ENCODE assay signal across 1 cellular context in the genomic region with DNA sequence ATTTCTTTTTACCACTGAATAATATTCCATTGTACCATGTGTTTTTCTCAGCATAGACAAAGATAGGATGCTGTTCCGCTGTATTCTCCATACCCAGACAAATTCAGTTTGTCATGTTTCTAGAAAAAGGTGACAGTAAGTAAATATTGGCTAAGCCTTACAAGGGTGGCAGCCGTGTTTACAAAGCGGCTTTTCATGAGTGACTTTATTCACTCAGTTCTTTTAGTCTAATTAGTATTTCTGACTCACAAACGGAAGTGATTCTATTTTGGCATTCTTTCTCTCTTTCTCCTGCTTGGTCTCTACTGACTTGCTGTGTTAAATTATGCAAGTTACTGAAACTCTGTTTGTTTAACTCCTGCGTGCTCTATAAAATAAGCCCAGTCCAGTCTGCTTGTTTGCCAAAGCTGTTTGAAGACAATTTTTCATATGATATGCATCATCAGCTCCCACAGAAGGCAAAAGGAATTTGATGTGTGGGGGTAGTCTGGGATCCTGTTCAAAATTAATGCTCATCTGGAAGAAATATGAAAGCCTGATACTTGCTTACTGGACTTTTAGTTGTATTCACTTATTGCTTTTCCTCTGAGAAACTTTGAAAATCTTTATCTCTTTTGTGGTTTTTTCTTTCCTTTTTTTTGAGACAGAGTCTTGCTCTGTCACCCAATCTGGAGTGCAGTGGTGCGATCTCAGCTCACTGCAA.
TF ChIP-seq lines count a peak whose summit lies in the region.

No MANE protein-coding gene starts in this region.

TF ChIP-seq in HEK293, 187 proteins besides CTCF, POLR2A, EP300 and RAD21 (continued from another document and continues in another):
- TF ChIP-seq ZNF449 (tag by site-specific recombination; IDR thresholded peaks at IDR 0.05) (peak; percentile 34; the same call in 1 of the 2 replicates), SP7 (tag by site-specific recombination; IDR thresholded peaks at IDR 0.05) (0 out of 2 replicates have a peak, but pooled peaks have one; percentile 21), ZNF660 (tag by site-specific recombination; IDR thresholded peaks at IDR 0.05) (no peak), ZNF423 (tag by site-specific recombination; IDR thresholded peaks at IDR 0.05) (no peak), ZBTB48 (tag by site-specific recombination; IDR thresholded peaks at IDR 0.05) (no peak), ZNF596 (tag by site-specific recombination; IDR thresholded peaks at IDR 0.05) (no peak), SP2 (tag by site-specific recombination; IDR thresholded peaks at IDR 0.05) (no peak), ZNF121 (tag by site-specific recombination; IDR thresholded peaks at IDR 0.05) (no peak), ZFP69B (tag by site-specific recombination; IDR thresholded peaks at IDR 0.05) (0 out of 2 replicates have a peak, but pooled peaks have one; percentile 16), HOXD13 (CRISPR knock-in tag; IDR thresholded peaks at IDR 0.05; ENCODE audit: borderline replicate concordance) (no peak), ZNF133 (tag by site-specific recombination; IDR thresholded peaks at IDR 0.05) (no peak), ZNF664 (tag by site-specific recombination; IDR thresholded peaks at IDR 0.05) (no peak), ZNF335 (tag by site-specific recombination; conservative IDR thresholded peaks at IDR 0.05) (no peak; the same call in 1 of the 2 replicates), ZNF175 (tag by site-specific recombination; IDR thresholded peaks at IDR 0.05) (no peak), ZNF202 (tag by site-specific recombination; IDR thresholded peaks at IDR 0.05; ENCODE audit: borderline replicate concordance) (no peak), ZNF473 (tag by site-specific recombination; IDR thresholded peaks at IDR 0.05) (no peak), ZNF843 (tag by site-specific recombination; IDR thresholded peaks at IDR 0.05) (0 out of 2 replicates have a peak, but pooled peaks have one; percentile 21), ZNF791 (tag by site-specific recombination; IDR thresholded peaks at IDR 0.05) (no peak), ZBTB44 (tag by site-specific recombination; IDR thresholded peaks at IDR 0.05) (peak; percentile 63), KLF10 (tag by site-specific recombination; IDR thresholded peaks at IDR 0.05) (peak; percentile 30; the same call in 1 of the 2 replicates), KLF7 (tag by site-specific recombination; IDR thresholded peaks at IDR 0.05; ENCODE audit: borderline replicate concordance) (no peak), OVOL3 (tag by site-specific recombination; IDR thresholded peaks at IDR 0.05) (peak; percentile 81; the same call in 1 of the 2 replicates), ZIC2 (tag by site-specific recombination; IDR thresholded peaks at IDR 0.05) (no peak), ZNF623 (tag by site-specific recombination; IDR thresholded peaks at IDR 0.05) (no peak), TCF7L2 (IDR thresholded peaks at IDR 0.05; ENCODE audit: borderline replicate concordance, low read depth, low read length) (no peak), ZNF654 (tag by site-specific recombination; IDR thresholded peaks at IDR 0.05; ENCODE audit: low read depth) (peak; percentile 7; the same call in 1 of the 2 replicates), ZNF341 (tag by site-specific recombination; IDR thresholded peaks at IDR 0.05; ENCODE audit: low read depth) (peak; percentile 41), GLIS2 (tag by site-specific recombination; IDR thresholded peaks at IDR 0.05) (no peak), IKZF3 (tag by site-specific recombination; IDR thresholded peaks at IDR 0.05) (peak; percentile 70), BCL11B (tag by site-specific recombination; IDR thresholded peaks at IDR 0.05; ENCODE audit: low read depth) (no peak), ZNF639 (tag by site-specific recombination; IDR thresholded peaks at IDR 0.05) (peak; percentile 52; the same call in 1 of the 2 replicates), ZNF510 (tag by site-specific recombination; IDR thresholded peaks at IDR 0.05; ENCODE audit: insufficient replicate concordance) (no peak), ZFP37 (tag by site-specific recombination; IDR thresholded peaks at IDR 0.05) (no peak), REPIN1 (tag by site-specific recombination; IDR thresholded peaks at IDR 0.05; ENCODE audit: low read depth) (no peak), KLF8 (tag by site-specific recombination; IDR thresholded peaks at IDR 0.05) (peak; percentile 25; the same call in 1 of the 2 replicates), ZNF621 (tag by site-specific recombination; IDR thresholded peaks at IDR 0.05) (no peak), KLF1 (tag by site-specific recombination; IDR thresholded peaks at IDR 0.05) (peak; percentile 62; the same call in 1 of the 2 replicates), ZNF157 (tag by site-specific recombination; IDR thresholded peaks at IDR 0.05) (no peak), ZNF560 (tag by site-specific recombination; IDR thresholded peaks at IDR 0.05; ENCODE audit: borderline replicate concordance) (no peak), GFI1B (tag by site-specific recombination; IDR thresholded peaks at IDR 0.05) (no peak), GLI4 (tag by site-specific recombination; IDR thresholded peaks at IDR 0.05) (no peak), FEZF1 (tag by site-specific recombination; IDR thresholded peaks at IDR 0.05) (peak; percentile 53), BCL11A (tag by site-specific recombination; IDR thresholded peaks at IDR 0.05; ENCODE audit: low read depth) (peak; percentile 73; the same call in 1 of the 2 replicates), ZBTB49 (tag by site-specific recombination; IDR thresholded peaks at IDR 0.05; ENCODE audit: low read depth) (0 out of 2 replicates have a peak, but pooled peaks have one; percentile 58), ZNF571 (tag by site-specific recombination; IDR thresholded peaks at IDR 0.05) (no peak), ZNF2 (tag by site-specific recombination; IDR thresholded peaks at IDR 0.05) (peak; percentile 30; the same call in 1 of the 2 replicates), ZNF626 (tag by site-specific recombination; IDR thresholded peaks at IDR 0.05) (no peak), ZSCAN30 (tag by site-specific recombination; IDR thresholded peaks at IDR 0.05) (no peak), GLIS1 (tag by site-specific recombination; IDR thresholded peaks at IDR 0.05) (peak; percentile 95)
- TF ChIP-seq, protein P1, sequence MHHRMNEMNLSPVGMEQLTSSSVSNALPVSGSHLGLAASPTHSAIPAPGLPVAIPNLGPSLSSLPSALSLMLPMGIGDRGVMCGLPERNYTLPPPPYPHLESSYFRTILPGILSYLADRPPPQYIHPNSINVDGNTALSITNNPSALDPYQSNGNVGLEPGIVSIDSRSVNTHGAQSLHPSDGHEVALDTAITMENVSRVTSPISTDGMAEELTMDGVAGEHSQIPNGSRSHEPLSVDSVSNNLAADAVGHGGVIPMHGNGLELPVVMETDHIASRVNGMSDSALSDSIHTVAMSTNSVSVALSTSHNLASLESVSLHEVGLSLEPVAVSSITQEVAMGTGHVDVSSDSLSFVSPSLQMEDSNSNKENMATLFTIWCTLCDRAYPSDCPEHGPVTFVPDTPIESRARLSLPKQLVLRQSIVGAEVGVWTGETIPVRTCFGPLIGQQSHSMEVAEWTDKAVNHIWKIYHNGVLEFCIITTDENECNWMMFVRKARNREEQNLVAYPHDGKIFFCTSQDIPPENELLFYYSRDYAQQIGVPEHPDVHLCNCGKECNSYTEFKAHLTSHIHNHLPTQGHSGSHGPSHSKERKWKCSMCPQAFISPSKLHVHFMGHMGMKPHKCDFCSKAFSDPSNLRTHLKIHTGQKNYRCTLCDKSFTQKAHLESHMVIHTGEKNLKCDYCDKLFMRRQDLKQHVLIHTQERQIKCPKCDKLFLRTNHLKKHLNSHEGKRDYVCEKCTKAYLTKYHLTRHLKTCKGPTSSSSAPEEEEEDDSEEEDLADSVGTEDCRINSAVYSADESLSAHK (tag by site-specific recombination; IDR thresholded peaks at IDR 0.05) = peak; percentile 27; the same call in 1 of the 2 replicates
- TF ChIP-seq, protein P2, sequence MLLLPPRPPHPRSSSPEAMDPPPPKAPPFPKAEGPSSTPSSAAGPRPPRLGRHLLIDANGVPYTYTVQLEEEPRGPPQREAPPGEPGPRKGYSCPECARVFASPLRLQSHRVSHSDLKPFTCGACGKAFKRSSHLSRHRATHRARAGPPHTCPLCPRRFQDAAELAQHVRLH (tag by site-specific recombination; IDR thresholded peaks at IDR 0.05) = no peak
- TF ChIP-seq, protein P3, sequence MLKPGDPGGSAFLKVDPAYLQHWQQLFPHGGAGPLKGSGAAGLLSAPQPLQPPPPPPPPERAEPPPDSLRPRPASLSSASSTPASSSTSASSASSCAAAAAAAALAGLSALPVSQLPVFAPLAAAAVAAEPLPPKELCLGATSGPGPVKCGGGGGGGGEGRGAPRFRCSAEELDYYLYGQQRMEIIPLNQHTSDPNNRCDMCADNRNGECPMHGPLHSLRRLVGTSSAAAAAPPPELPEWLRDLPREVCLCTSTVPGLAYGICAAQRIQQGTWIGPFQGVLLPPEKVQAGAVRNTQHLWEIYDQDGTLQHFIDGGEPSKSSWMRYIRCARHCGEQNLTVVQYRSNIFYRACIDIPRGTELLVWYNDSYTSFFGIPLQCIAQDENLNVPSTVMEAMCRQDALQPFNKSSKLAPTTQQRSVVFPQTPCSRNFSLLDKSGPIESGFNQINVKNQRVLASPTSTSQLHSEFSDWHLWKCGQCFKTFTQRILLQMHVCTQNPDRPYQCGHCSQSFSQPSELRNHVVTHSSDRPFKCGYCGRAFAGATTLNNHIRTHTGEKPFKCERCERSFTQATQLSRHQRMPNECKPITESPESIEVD (tag by site-specific recombination; IDR thresholded peaks at IDR 0.05) = peak; percentile 97
- TF ChIP-seq, protein P4, sequence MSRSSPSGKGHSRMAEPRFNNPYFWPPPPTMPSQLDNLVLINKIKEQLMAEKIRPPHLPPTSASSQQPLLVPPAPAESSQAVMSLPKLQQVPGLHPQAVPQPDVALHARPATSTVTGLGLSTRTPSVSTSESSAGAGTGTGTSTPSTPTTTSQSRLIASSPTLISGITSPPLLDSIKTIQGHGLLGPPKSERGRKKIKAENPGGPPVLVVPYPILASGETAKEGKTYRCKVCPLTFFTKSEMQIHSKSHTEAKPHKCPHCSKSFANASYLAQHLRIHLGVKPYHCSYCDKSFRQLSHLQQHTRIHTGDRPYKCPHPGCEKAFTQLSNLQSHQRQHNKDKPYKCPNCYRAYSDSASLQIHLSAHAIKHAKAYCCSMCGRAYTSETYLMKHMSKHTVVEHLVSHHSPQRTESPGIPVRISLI (tag by site-specific recombination; IDR thresholded peaks at IDR 0.05) = 0 out of 2 replicates have a peak, but pooled peaks have one; percentile 41
- TF ChIP-seq, protein P5, sequence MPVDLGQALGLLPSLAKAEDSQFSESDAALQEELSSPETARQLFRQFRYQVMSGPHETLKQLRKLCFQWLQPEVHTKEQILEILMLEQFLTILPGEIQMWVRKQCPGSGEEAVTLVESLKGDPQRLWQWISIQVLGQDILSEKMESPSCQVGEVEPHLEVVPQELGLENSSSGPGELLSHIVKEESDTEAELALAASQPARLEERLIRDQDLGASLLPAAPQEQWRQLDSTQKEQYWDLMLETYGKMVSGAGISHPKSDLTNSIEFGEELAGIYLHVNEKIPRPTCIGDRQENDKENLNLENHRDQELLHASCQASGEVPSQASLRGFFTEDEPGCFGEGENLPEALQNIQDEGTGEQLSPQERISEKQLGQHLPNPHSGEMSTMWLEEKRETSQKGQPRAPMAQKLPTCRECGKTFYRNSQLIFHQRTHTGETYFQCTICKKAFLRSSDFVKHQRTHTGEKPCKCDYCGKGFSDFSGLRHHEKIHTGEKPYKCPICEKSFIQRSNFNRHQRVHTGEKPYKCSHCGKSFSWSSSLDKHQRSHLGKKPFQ (tag by site-specific recombination; IDR thresholded peaks at IDR 0.05) = 0 out of 2 replicates have a peak, but pooled peaks have one; percentile 11
